Comparison of ENCODE assay signal across 11 cellular contexts in the genomic region with DNA sequence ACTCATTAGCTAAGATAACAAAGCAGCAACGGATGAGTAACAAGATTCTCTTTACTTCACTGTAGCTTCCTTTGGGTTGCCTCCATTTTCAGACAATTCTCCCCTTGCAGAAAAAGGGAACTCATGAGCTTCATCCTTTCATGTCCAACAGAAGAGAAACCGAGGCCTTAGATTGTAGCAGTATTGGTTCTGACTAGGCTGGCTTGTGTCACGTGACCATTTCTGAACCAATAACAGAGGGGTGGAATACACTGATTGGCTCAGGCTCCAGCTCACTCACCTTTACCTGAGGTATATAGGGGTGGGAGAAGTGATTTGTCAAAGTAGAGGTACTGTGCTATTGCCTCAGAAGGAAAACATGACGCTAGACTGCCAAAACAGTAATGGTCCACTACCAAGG.
"Had no signal": no experiment of that assay in that cellular context is flagged by ENCODE, and none has a peak within 500 bp of the region (broad histone marks: within the 10 kb centered on the region; RNA-seq: fewer than 3 reads in every experiment).

No MANE protein-coding gene starts in this region.

- H3K9ac ChIP-seq: GM23248 had no signal

- H3K27ac ChIP-seq: GM23248 had no signal

- H3K4me2 ChIP-seq: GM23338 had no signal

- H3K9me3 ChIP-seq: HAP-1 had no signal

- H3K36me3 ChIP-seq: HAP-1 had no signal

- H3K4me3 ChIP-seq: GM23248, GM23338, HAP-1 had no signal

- FAIRE-seq: H1, H54 had no signal

- ATAC-seq: GM23338, HCT116 had no signal

- H2AFZ ChIP-seq: GM23248, GM23338 had no signal

- H3K4me1 ChIP-seq: HAP-1 had no signal

- DNase-seq: GM23248, GOT3, H7, H9, HCEC 1CT, HFFc6 had no signal
